ENCODE assay signal across 15 cellular contexts in the genomic region with DNA sequence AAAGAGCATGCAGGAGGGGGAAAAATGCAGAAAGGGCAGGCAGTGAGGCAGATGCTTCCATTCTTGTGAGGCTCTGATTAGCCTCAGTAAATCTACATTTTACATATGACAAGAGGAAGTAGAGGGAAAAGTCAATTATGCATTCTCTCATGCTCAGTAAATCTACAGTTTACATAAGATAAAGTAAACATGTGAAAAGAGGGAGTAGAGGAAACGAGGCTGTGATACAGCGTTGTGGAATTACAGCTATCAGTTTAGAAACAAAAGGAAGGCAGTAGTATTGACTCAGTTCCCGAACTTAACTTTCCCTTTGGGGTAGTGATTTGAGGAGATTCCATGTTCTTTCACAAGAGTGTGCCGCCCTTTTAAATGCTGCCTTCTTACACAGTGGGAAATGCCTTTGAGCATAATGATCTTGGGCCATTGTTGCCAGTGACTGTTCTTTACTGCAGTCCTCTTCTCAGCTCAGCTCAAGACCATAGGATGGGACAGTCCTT. TPM values are rescaled to one million over a fixed set of nuclear protein-coding genes. Genes with fewer than 3 reads are reported as not detected.
A peak's percentile ranks its signal among the peaks of the same experiment; 100 is the strongest.
DNase-seq lines count a peak whose midpoint lies in the region; ATAC-seq, FAIRE-seq and TF ChIP-seq lines count a peak whose summit lies in the region.
"Had no signal": no experiment of that assay in that cellular context is flagged by ENCODE, and none has a peak within 500 bp of the region (broad histone marks: within the 10 kb centered on the region; RNA-seq: fewer than 3 reads in every experiment).

No MANE protein-coding gene starts in this region.

- H3K9me3 ChIP-seq in HUES64 (ENCODE audit: insufficient read depth, low read depth, low read length) (no peaks in the 10 kb centered on the region), mucosa of descending colon (no peaks in the 10 kb centered on the region), stomach (no peaks in the 10 kb centered on the region)

- H3K9ac ChIP-seq in HUES64 (ENCODE audit: low read depth, low read length), result no peak overlapping the region

- H3K27me3 ChIP-seq in HUES64 (ENCODE audit: insufficient read depth, low read length) (no peaks in the 10 kb centered on the region), bronchial epithelial cell (ENCODE audit: control insufficient read depth, insufficient read depth, low read length) (no peaks in the 10 kb centered on the region), stomach (no peaks in the 10 kb centered on the region)

- peak; percentile 83 for ATAC-seq in mucosa of descending colon
- ATAC-seq: CD8-positive, alpha-beta T cell; GM12878; HCT116 had no signal

- no peak overlapping the region for H3K4me3 ChIP-seq in HUES64 (ENCODE audit: low read length)
- no peak overlapping the region for H3K4me3 ChIP-seq in bronchial epithelial cell (ENCODE audit: low read depth, low read length)
- no peak overlapping the region for H3K4me3 ChIP-seq in mucosa of descending colon
- no peak overlapping the region for H3K4me3 ChIP-seq in stomach
- H3K4me3 ChIP-seq: GM12878 had no signal

- H3K4me1 ChIP-seq in HUES64 (ENCODE audit: insufficient read depth, low read length), result peaks cover 53% of the 10 kb centered on the region
- H3K4me1 ChIP-seq in mucosa of descending colon (ENCODE audit: low read depth), result no peaks in the 10 kb centered on the region
- peaks cover 0 to 26% (median 17%) of the 10 kb centered on the region in 4 donors for H3K4me1 ChIP-seq in stomach

- no peaks in the 10 kb centered on the region for H3K36me3 ChIP-seq in HUES64 (ENCODE audit: insufficient read depth, low read length)
- H3K36me3 ChIP-seq in bronchial epithelial cell (ENCODE audit: control insufficient read depth, insufficient read depth, low read length), result no peaks in the 10 kb centered on the region
- H3K36me3 ChIP-seq in mucosa of descending colon (ENCODE audit: low read depth), result no peaks in the 10 kb centered on the region
- H3K36me3 ChIP-seq in stomach, result no peaks in the 10 kb centered on the region

- H3K27ac ChIP-seq in HUES64 (ENCODE audit: low read depth, low read length) (peak overlapping the region; percentile 37; the same call in 1 of the 2 replicates), stomach (peak overlapping the region in 1 of 5 donors; percentile 14)

- DNase-seq in Daoy (ENCODE audit: low read depth), result peak; percentile 49
- DNase-seq in bronchial epithelial cell (ENCODE audit: low read depth), result peak; percentile 94
- DNase-seq in mucosa of descending colon, result no peak
- DNase-seq in anterior cingulate cortex (lab: John Stamatoyannopoulos, UW), result no peak
- DNase-seq in stomach, result no peak
- no peak for DNase-seq in DMS 273 (lab: John Stamatoyannopoulos, UW; ENCODE audit: unreplicated experiment)
- DNase-seq in GOT3 (lab: John Stamatoyannopoulos, UW), result no peak
- DNase-seq: activated CD8-positive, alpha-beta memory T cell treated with anti-CD3 and anti-CD28 coated beads, Interleukin-2, amount 50 U/mL, for 48 hours; CD8-positive, alpha-beta T cell; NCI-H2081 treated with DMSO at 0.1 percent for 48 hours had no signal

- no peak for FAIRE-seq in bronchial epithelial cell (lab: Jason Lieb, UNC)
- FAIRE-seq: GM12878, RCC 7860, TTC549 had no signal

- intact Hi-C loops in mucosa of descending colon (cut with DNase I, micrococcal nuclease), result no loop called here
- intact Hi-C loops in stomach (cut with DNase I; ENCODE audit: low total_unique reads), result no loop called here

- TF ChIP-seq CTCF in bronchial epithelial cell (IDR thresholded peaks at IDR 0.05; ENCODE audit: insufficient read depth, low read length, severe bottlenecking) (no peak), mucosa of descending colon (IDR thresholded peaks at IDR 0.05) (no peak), stomach (IDR thresholded peaks at IDR 0.05) (no peak)

- no peak for TF ChIP-seq POLR2A in stomach (IDR thresholded peaks at IDR 0.05)

- WGBS in HUES64, result 17% methylated on average over 4 of the region's 4 CpGs
- WGBS in stomach, 5 donors, result 24 to 42% (median 35%) methylated on average over 4 of the region's 4 CpGs

- TF ChIP-seq EP300 in stomach (IDR thresholded peaks at IDR 0.05), result no peak

RNA-seq across cellular contexts. Expression of gene OSTN, which starts 39.3 kb away (rescaled TPM):
- 0.11 TPM in 1 of 2 replicates, not detected in the other for total RNA-seq in Daoy (2014; rRNA removed; shearing (Covaris generic))
- not detected for polyA plus RNA-seq in HUES64 (2013, experiment 1 of 2)
- polyA plus RNA-seq in HUES64 (2013, experiment 2 of 2), result not detected
- total RNA-seq in bronchial epithelial cell, result not detected in 2 replicates
- total RNA-seq in mucosa of descending colon, result not detected
- under 1 TPM in 1 of 5 donors, not detected in 4; 0.18 TPM for total RNA-seq in stomach
- polyA plus RNA-seq in stomach, result under 1 TPM in 1 of 3 donors, not detected in 2; 0.03 TPM
- total RNA-seq: CD8-positive, alpha-beta T cell had no signal

Comparison
In these comparisons a context has a peak if more than half of its experiments do, and no peak if none do; other contexts are left out.
1. DNase-seq: peak in Daoy (single experiment) and bronchial epithelial cell (single experiment); none in mucosa of descending colon (0 of 3), anterior cingulate cortex (0 of 58), stomach (single experiment), DMS 273 (single experiment) and GOT3 (single experiment).